ENCODE assay signal across 34 cellular contexts in genomic region chr1:35460796-35461195, GRCh38.
"Had no signal": no experiment of that assay in that cellular context is flagged by ENCODE, and none has a peak within 500 bp of the region (broad histone marks: within the 10 kb centered on the region; RNA-seq: fewer than 3 reads in every experiment).

No MANE protein-coding gene starts in this region.

- DNase-seq: activated B cell treated with CpG ODN at 0.5 μM for 24 hours; activated CD4-positive, alpha-beta T cell treated with anti-CD3 and anti-CD28 coated beads for 48 hours; activated CD4-positive, alpha-beta T cell treated with anti-CD3 and anti-CD28 coated beads, Interleukin-2, amount 50 U/mL, for 1 hour; activated CD4-positive, alpha-beta T cell treated with anti-CD3 and anti-CD28 coated beads, Interleukin-2, amount 50 U/mL, for 48 hours; activated CD8-positive, alpha-beta memory T cell treated with anti-CD3 and anti-CD28 coated beads for 24 hours; activated CD8-positive, alpha-beta T cell treated with anti-CD3 and anti-CD28 coated beads for 36 hours; activated effector memory CD4-positive, alpha-beta T cell treated with Interleukin-2 at 50 U/mL for 16 hours; activated gamma-delta T cell treated with Interleukin-2 at 50 U/mL for 16 hours; activated naive CD4-positive, alpha-beta T cell treated with anti-CD3 and anti-CD28 coated beads, Interleukin-2, amount 50 U/mL, for 16 hours; activated naive CD4-positive, alpha-beta T cell treated with Interleukin-2 at 50 U/mL for 16 hours; activated T-cell treated with anti-CD3 and anti-CD28 coated beads, Interleukin-2, amount 50 U/mL, for 4 hours; amniotic stem cell; anterior cingulate cortex; brain microvascular endothelial cell; caudate nucleus; cortex of kidney; dermis blood vessel endothelial cell; effector CD4-positive, alpha-beta T cell; erythroblast; foreskin melanocyte; heart right ventricle; SW 1271; T-cell; T1000; WERI-Rb-1 had no signal

- H3K4me3 Mint-ChIP-seq: activated B cell treated with CpG ODN at 0.5 μM for 24 hours; activated CD8-positive, alpha-beta T cell treated with anti-CD3 and anti-CD28 coated beads for 36 hours; activated naive CD8-positive, alpha-beta T cell; activated T-cell treated with anti-CD3 and anti-CD28 coated beads, Interleukin-2, amount 50 U/mL, for 4 hours; T-cell; T-helper 1 cell treated with Interleukin-12 subunit alpha and Interleukin-12 subunit beta and Interleukin-4 antibody, amounts not matched to agents 30 μg/mL and 1 μg/mL, for 36 hours; T-helper 2 cell treated with Interferon-gamma antibody and Interleukin-4, amounts not matched to agents 5 μg/mL and 100 μg/mL, for 36 hours had no signal

- H3K9me3 Mint-ChIP-seq: activated T-cell treated with anti-CD3 and anti-CD28 coated beads, Interleukin-2, amount 50 U/mL, for 4 hours had no signal

- H3K27ac Mint-ChIP-seq: activated B cell treated with CpG ODN at 0.5 μM for 24 hours; activated CD8-positive, alpha-beta T cell treated with anti-CD3 and anti-CD28 coated beads for 36 hours; activated naive CD8-positive, alpha-beta T cell; T-cell; T-helper 1 cell treated with Interleukin-12 subunit alpha and Interleukin-12 subunit beta and Interleukin-4 antibody, amounts not matched to agents 30 μg/mL and 1 μg/mL, for 36 hours; T-helper 2 cell treated with Interferon-gamma antibody and Interleukin-4, amounts not matched to agents 5 μg/mL and 100 μg/mL, for 36 hours had no signal

- H3K27ac ChIP-seq: brain microvascular endothelial cell, esophagus muscularis mucosa, gastroesophageal sphincter, heart right ventricle, WERI-Rb-1 had no signal

- ATAC-seq: activated CD4-positive, CD25-positive, alpha-beta regulatory T cell treated with anti-CD3 and anti-CD28 coated beads, Interleukin-2, amount 50 U/mL, for 24 hours; activated CD8-positive, alpha-beta T cell treated with anti-CD3 and anti-CD28 coated beads for 36 hours; activated T-cell treated with anti-CD3 and anti-CD28 coated beads, Interleukin-2, amount 50 U/mL, for 4 hours; gastroesophageal sphincter; heart right ventricle; T-cell had no signal

- H3K4me1 Mint-ChIP-seq: activated B cell treated with CpG ODN at 0.5 μM for 24 hours had no signal

- H3K27me3 Mint-ChIP-seq: activated B cell treated with CpG ODN at 0.5 μM for 24 hours; activated CD8-positive, alpha-beta T cell treated with anti-CD3 and anti-CD28 coated beads for 36 hours; activated naive CD8-positive, alpha-beta T cell; T-cell had no signal

- H3K27me3 ChIP-seq: brain microvascular endothelial cell, esophagus muscularis mucosa, gastroesophageal sphincter, heart right ventricle had no signal

- FAIRE-seq: astrocyte, colon, endometrium had no signal

- H3K4me3 ChIP-seq: esophagus muscularis mucosa, gastroesophageal sphincter, heart right ventricle had no signal
